ENCODE assay signal across 22 cellular contexts in genomic region chr17:44769647-44770084, GRCh38.
"Had no signal": no experiment of that assay in that cellular context is flagged by ENCODE, and none has a peak within 500 bp of the region (broad histone marks: within the 10 kb centered on the region; RNA-seq: fewer than 3 reads in every experiment).

No MANE protein-coding gene starts in this region.

- H3K27ac ChIP-seq: epithelial cell of prostate, esophagus muscularis mucosa, gastroesophageal sphincter, left ventricle myocardium inferior, psoas muscle, spleen, testis, tibial nerve had no signal

- H3K9me3 Mint-ChIP-seq: dendritic cell treated with granulocyte-macrophage colony-stimulating factor and Interleukin-4, amounts not matched to agents 40 ng/mL and 50 ng/mL, for 4 days; effector memory CD8-positive, alpha-beta T cell; naive B cell; nephron; stimulated activated memory B cell treated with anti-CD40 and anti-IgM and Interleukin-4, amounts not matched to agents 10 μg/mL and 1 μg/mL and 100 μg/mL, for 72 hours; stimulated activated naive CD8-positive, alpha-beta T cell treated with anti-CD3 and anti-CD28 coated beads, Interleukin-15, amount 100 ng/mL, for 72 hours had no signal

- H3K27ac Mint-ChIP-seq: dendritic cell treated with granulocyte-macrophage colony-stimulating factor and Interleukin-4, amounts not matched to agents 40 ng/mL and 50 ng/mL, for 4 days; effector memory CD8-positive, alpha-beta T cell; naive B cell; nephron; stimulated activated memory B cell treated with anti-CD40 and anti-IgM and Interleukin-4, amounts not matched to agents 10 μg/mL and 1 μg/mL and 100 μg/mL, for 72 hours; stimulated activated naive CD8-positive, alpha-beta T cell treated with anti-CD3 and anti-CD28 coated beads, Interleukin-15, amount 100 ng/mL, for 72 hours had no signal

- H3K4me1 ChIP-seq: psoas muscle, testis had no signal

- H3K36me3 Mint-ChIP-seq: naive B cell; stimulated activated memory B cell treated with anti-CD40 and anti-IgM and Interleukin-4, amounts not matched to agents 10 μg/mL and 1 μg/mL and 100 μg/mL, for 72 hours had no signal

- H3K9me3 ChIP-seq: esophagus muscularis mucosa, gastroesophageal sphincter, left ventricle myocardium inferior, psoas muscle, spleen, testis, tibial nerve had no signal

- DNase-seq: effector memory CD8-positive, alpha-beta T cell; foreskin fibroblast; glutamatergic neuron; islet precursor cell; left ventricle myocardium inferior; mesendoderm; naive B cell; psoas muscle; spleen; stimulated activated CD4-positive, alpha-beta T cell treated with anti-CD3 and anti-CD28 coated beads, Interleukin-15, amount 100 ng/mL, for 24 hours; stimulated activated CD4-positive, alpha-beta T cell treated with anti-CD3 and anti-CD28 coated beads, Interleukin-1b, Interleukin-23, amount 100 ng/mL, for 48 hours; stimulated activated CD4-positive, alpha-beta T cell treated with anti-CD3 and anti-CD28 coated beads, Interleukin-4, amount 100 ng/mL, for 24 hours; stimulated activated naive CD8-positive, alpha-beta T cell treated with anti-CD3 and anti-CD28 coated beads, Interleukin-15, amount 100 ng/mL, for 72 hours; testis had no signal

- H3K4me3 Mint-ChIP-seq: dendritic cell treated with granulocyte-macrophage colony-stimulating factor and Interleukin-4, amounts not matched to agents 40 ng/mL and 50 ng/mL, for 4 days; effector memory CD8-positive, alpha-beta T cell; naive B cell; nephron; stimulated activated memory B cell treated with anti-CD40 and anti-IgM and Interleukin-4, amounts not matched to agents 10 μg/mL and 1 μg/mL and 100 μg/mL, for 72 hours; stimulated activated naive CD8-positive, alpha-beta T cell treated with anti-CD3 and anti-CD28 coated beads, Interleukin-15, amount 100 ng/mL, for 72 hours had no signal

- H3K36me3 ChIP-seq: esophagus muscularis mucosa, gastroesophageal sphincter, left ventricle myocardium inferior, spleen, tibial nerve had no signal

- ATAC-seq: effector memory CD8-positive, alpha-beta T cell; gastroesophageal sphincter; psoas muscle; sciatic nerve; stimulated activated memory B cell treated with anti-CD40 and anti-IgM and Interleukin-4, amounts not matched to agents 10 μg/mL and 1 μg/mL and 100 μg/mL, for 72 hours; stimulated activated naive CD8-positive, alpha-beta T cell treated with anti-CD3 and anti-CD28 coated beads, Interleukin-15, amount 100 ng/mL, for 72 hours had no signal

- H3K4me3 ChIP-seq: esophagus muscularis mucosa, gastroesophageal sphincter, left ventricle myocardium inferior, psoas muscle, spleen, testis, tibial nerve had no signal

- H3K27me3 ChIP-seq: testis had no signal
